ENCODE assay signal across 18 cellular contexts in genomic region chr4:87865288-87865687, GRCh38. TPM values are rescaled to one million over a fixed set of nuclear protein-coding genes. Genes with fewer than 3 reads are reported as not detected.
A peak's percentile ranks its signal among the peaks of the same experiment; 100 is the strongest.
DNase-seq lines count a peak whose midpoint lies in the region; TF ChIP-seq lines count a peak whose summit lies in the region.
"Had no signal": no experiment of that assay in that cellular context is flagged by ENCODE, and none has a peak within 500 bp of the region (broad histone marks: within the 10 kb centered on the region; RNA-seq: fewer than 3 reads in every experiment).

No MANE protein-coding gene starts in this region.

- H3K36me3 Mint-ChIP-seq in H9 (ENCODE audit: insufficient read depth in 1 of 3, low read depth in 3 of 3), result peaks cover 4 to 26% (median 10%) of the 10 kb centered on the region in 3 experiments
- H3K36me3 Mint-ChIP-seq: memory B cell; stimulated activated naive B cell treated with anti-CD40 and anti-IgM and Interleukin-4, amounts not matched to agents 10 μg/mL and 1 μg/mL and 100 μg/mL, for 72 hours had no signal

- H3K79me2 ChIP-seq in H9 (ENCODE audit: insufficient read depth, low read length) (no peaks in the 10 kb centered on the region), trophoblast cell (ENCODE audit: control insufficient read depth, insufficient read depth, low read length, poor library complexity) (no peaks in the 10 kb centered on the region)

- no peaks in the 10 kb centered on the region for H4K20me1 ChIP-seq in H9 (ENCODE audit: control insufficient read depth, insufficient read depth, insufficient read length)
- H4K20me1 ChIP-seq: BLaER1 had no signal

- no peak for DNase-seq in H9
- DNase-seq in SJSA1 (ENCODE audit: low read depth in 1 of 2, low spot score in 2 of 2), result peak in 1 of 2 experiments; percentile 69
- DNase-seq in trophoblast cell, result no peak
- no peak for DNase-seq in globus pallidus (ENCODE audit: low spot score)
- no peak for DNase-seq in middle frontal gyrus (ENCODE audit: extremely low spot score, low spot score)
- no peak for DNase-seq in Peyer's patch
- DNase-seq: amygdala; DMS79; IMR-90; NCI-H1048; stimulated activated naive B cell treated with anti-CD40 and anti-IgM and Interleukin-4, amounts not matched to agents 10 μg/mL and 1 μg/mL and 100 μg/mL, for 72 hours had no signal

- H4K91ac ChIP-seq in H9 (ENCODE audit: insufficient read length, low read depth, low read length) (no peak overlapping the region), trophoblast cell (ENCODE audit: low read depth, low read length) (no peak overlapping the region)

- H2BK5ac ChIP-seq in H9 (ENCODE audit: insufficient read length, low read length), result no peak overlapping the region
- H2BK5ac ChIP-seq in trophoblast cell (ENCODE audit: low read depth, low read length, poor library complexity), result peak overlapping the region; percentile 76

- no peak for TF ChIP-seq CTCF in H9 (conservative IDR thresholded peaks at IDR 0.05)
- TF ChIP-seq CTCF in Peyer's patch (IDR thresholded peaks at IDR 0.05), result no peak

- H3K4ac ChIP-seq in H9 (ENCODE audit: low read depth, low read length) (no peak overlapping the region), trophoblast cell (ENCODE audit: low read depth, low read length) (peak overlapping the region; percentile 75)

- H3K9me3 Mint-ChIP-seq in H9, result peaks cover 11 to 16% of the 10 kb centered on the region in 2 experiments
- H3K9me3 Mint-ChIP-seq: memory B cell; stimulated activated naive B cell treated with anti-CD40 and anti-IgM and Interleukin-4, amounts not matched to agents 10 μg/mL and 1 μg/mL and 100 μg/mL, for 72 hours had no signal

- no peak overlapping the region for H4K12ac ChIP-seq in trophoblast cell (ENCODE audit: low read depth, low read length)

- H2BK120ac ChIP-seq in H9 (ENCODE audit: low read depth, low read length, poor library complexity, severe bottlenecking) (no peak overlapping the region), trophoblast cell (ENCODE audit: insufficient read depth, low read length, poor library complexity) (no peak overlapping the region)

- H2BK15ac ChIP-seq in H9 (ENCODE audit: low read depth, low read length), result no peak overlapping the region

- H3K56ac ChIP-seq in H9 (ENCODE audit: insufficient read length, low read depth, low read length), result no peak overlapping the region

- H3T11ph ChIP-seq in H9 (ENCODE audit: low read length), result no peak overlapping the region

- peak overlapping the region; percentile 40 to 68 for H3K4me3 Mint-ChIP-seq in H9
- H3K4me3 Mint-ChIP-seq: memory B cell; stimulated activated naive B cell treated with anti-CD40 and anti-IgM and Interleukin-4, amounts not matched to agents 10 μg/mL and 1 μg/mL and 100 μg/mL, for 72 hours had no signal

- no peak overlapping the region for H3K9ac ChIP-seq in H9 (ENCODE audit: extremely low read depth, insufficient read length, low read length)
- no peak overlapping the region for H3K9ac ChIP-seq in iPS-15b (ENCODE audit: low read depth, low read length)
- no peak overlapping the region for H3K9ac ChIP-seq in trophoblast cell (ENCODE audit: low read length)
- H3K9ac ChIP-seq: BLaER1 had no signal

- H3K27ac ChIP-seq in H9 (ENCODE audit: insufficient read length, low read depth, low read length), result peak overlapping the region; percentile 86
- peak overlapping the region; percentile 93 for H3K27ac ChIP-seq in SJSA1
- H3K27ac ChIP-seq in trophoblast cell (ENCODE audit: low read depth, low read length), result peak overlapping the region; percentile 89
- no peak overlapping the region for H3K27ac ChIP-seq in Peyer's patch
- H3K27ac ChIP-seq: BLaER1 had no signal

- no peaks in the 10 kb centered on the region; the same call in 1 of the 2 replicates for H3K4me1 ChIP-seq in H9 (ENCODE audit: insufficient read depth, low read length)
- peaks cover 24% of the 10 kb centered on the region for H3K4me1 ChIP-seq in SJSA1 (replicated peaks)
- H3K4me1 ChIP-seq in iPS-15b (ENCODE audit: control insufficient read depth, insufficient read depth, low read length), result peaks cover 24% of the 10 kb centered on the region
- H3K4me1 ChIP-seq in trophoblast cell (ENCODE audit: control insufficient read depth in 1 of 2, insufficient read depth in 2 of 2, low read length in 2 of 2), result peaks cover 0 to 3% of the 10 kb centered on the region in 2 experiments
- no peaks in the 10 kb centered on the region for H3K4me1 ChIP-seq in Peyer's patch

- H3K27ac Mint-ChIP-seq in H9, result peak overlapping the region; percentile 98 to 99 (median 98)
- H3K27ac Mint-ChIP-seq: memory B cell; stimulated activated naive B cell treated with anti-CD40 and anti-IgM and Interleukin-4, amounts not matched to agents 10 μg/mL and 1 μg/mL and 100 μg/mL, for 72 hours had no signal

- no peak overlapping the region for H3K23ac ChIP-seq in H9 (ENCODE audit: insufficient read length, low read depth, low read length)
- H3K23ac ChIP-seq in trophoblast cell (ENCODE audit: low read length), result no peak overlapping the region

- no peak overlapping the region for H3K14ac ChIP-seq in H9 (ENCODE audit: insufficient read depth, low read length)
- no peak overlapping the region for H3K14ac ChIP-seq in trophoblast cell (ENCODE audit: low read length)

- H3K4me3 ChIP-seq in SJSA1, result no peak overlapping the region
- peak overlapping the region; percentile 34 for H3K4me3 ChIP-seq in iPS-15b (ENCODE audit: low read depth, low read length)
- no peak overlapping the region for H3K4me3 ChIP-seq in trophoblast cell (ENCODE audit: low read depth, low read length)
- no peak overlapping the region for H3K4me3 ChIP-seq in Peyer's patch
- H3K4me3 ChIP-seq: BLaER1, HAP-1 had no signal

- H2AK5ac ChIP-seq in H9 (ENCODE audit: insufficient read length, low read length) (no peak overlapping the region), trophoblast cell (ENCODE audit: low read length) (no peak overlapping the region)

- H3K4me2 ChIP-seq in H9 (ENCODE audit: insufficient read depth, insufficient read length, low read length) (peak overlapping the region; percentile 58), trophoblast cell (ENCODE audit: low read length) (no peak overlapping the region)

- WGBS in H9 (ENCODE audit: extremely low coverage, insufficient read length, low lambda C conversion rate), result no CpG with 5 or more reads among the region's 3 CpGs
- no CpG with 5 or more reads among the region's 3 CpGs for WGBS in trophoblast cell (ENCODE audit: extremely low coverage, insufficient coverage, insufficient read length)

- H3K27me3 ChIP-seq in H9 (ENCODE audit: insufficient read depth, low read length), result no peaks in the 10 kb centered on the region
- no peaks in the 10 kb centered on the region for H3K27me3 ChIP-seq in SJSA1 (replicated peaks)
- H3K27me3 ChIP-seq in iPS-15b (ENCODE audit: control insufficient read depth, insufficient read depth, low read length), result no peaks in the 10 kb centered on the region
- H3K27me3 ChIP-seq in trophoblast cell (ENCODE audit: insufficient read depth, low read length), result no peaks in the 10 kb centered on the region
- H3K27me3 ChIP-seq in Peyer's patch, result no peaks in the 10 kb centered on the region
- H3K27me3 ChIP-seq: BLaER1 had no signal

- no peak overlapping the region for H3K18ac ChIP-seq in H9 (ENCODE audit: insufficient read length, low read depth, low read length)
- H3K18ac ChIP-seq in trophoblast cell (ENCODE audit: low read length), result no peak overlapping the region

- H2AFZ ChIP-seq in H9 (ENCODE audit: low read length), result no peak overlapping the region
- no peak overlapping the region for H2AFZ ChIP-seq in trophoblast cell (ENCODE audit: insufficient read depth, low read length, poor library complexity)

- H3K36me3 ChIP-seq in SJSA1, result no peaks in the 10 kb centered on the region
- no peaks in the 10 kb centered on the region for H3K36me3 ChIP-seq in iPS-15b (ENCODE audit: control insufficient read depth, insufficient read depth, low read length)
- H3K36me3 ChIP-seq in trophoblast cell (ENCODE audit: control insufficient read depth in 1 of 2, insufficient read depth in 2 of 2, low read length in 2 of 2), result no peaks in the 10 kb centered on the region
- H3K36me3 ChIP-seq in Peyer's patch, result no peaks in the 10 kb centered on the region
- H3K36me3 ChIP-seq: BLaER1, HAP-1 had no signal

- no peak overlapping the region for H2BK20ac ChIP-seq in H9 (ENCODE audit: low read depth, low read length, poor library complexity, severe bottlenecking)

- H4K5ac ChIP-seq in H9 (ENCODE audit: insufficient read length, low read depth, low read length), result no peak overlapping the region

- no peaks in the 10 kb centered on the region for H3K9me3 ChIP-seq in H9 (ENCODE audit: control insufficient read depth, low read depth, low read length)
- no peaks in the 10 kb centered on the region for H3K9me3 ChIP-seq in SJSA1 (replicated peaks)
- H3K9me3 ChIP-seq in iPS-15b (ENCODE audit: control insufficient read depth, insufficient read depth, low read length), result no peaks in the 10 kb centered on the region
- no peaks in the 10 kb centered on the region for H3K9me3 ChIP-seq in trophoblast cell (ENCODE audit: insufficient read depth, low read depth, low read length)
- H3K9me3 ChIP-seq in Peyer's patch, result no peaks in the 10 kb centered on the region
- H3K9me3 ChIP-seq: HAP-1 had no signal

- H2BK12ac ChIP-seq in H9 (ENCODE audit: insufficient read length, low read depth, low read length), result no peak overlapping the region
- H2BK12ac ChIP-seq in trophoblast cell (ENCODE audit: low read length), result peak overlapping the region; percentile 66

- H3K27me3 Mint-ChIP-seq in H9 (ENCODE audit: low read depth), result no peaks in the 10 kb centered on the region

- H3K79me1 ChIP-seq in H9 (ENCODE audit: insufficient read depth, low read depth, low read length, poor library complexity, severe bottlenecking) (no peaks in the 10 kb centered on the region), trophoblast cell (ENCODE audit: low read length) (peaks cover 8% of the 10 kb centered on the region)

- H4K8ac ChIP-seq in H9 (replicated peaks; ENCODE audit: insufficient read length, low read depth, low read length), result no peak overlapping the region
- no peak overlapping the region for H4K8ac ChIP-seq in trophoblast cell (ENCODE audit: low read depth, low read length)

- H3K23me2 ChIP-seq in H9 (ENCODE audit: insufficient read length, low read depth, low read length, poor library complexity, severe bottlenecking), result no peaks in the 10 kb centered on the region

- TF ChIP-seq POLR2A in Peyer's patch (IDR thresholded peaks at IDR 0.05), result no peak

- peaks cover 38 to 47% of the 10 kb centered on the region in 2 experiments for H3K4me1 Mint-ChIP-seq in H9
- H3K4me1 Mint-ChIP-seq: memory B cell; stimulated activated naive B cell treated with anti-CD40 and anti-IgM and Interleukin-4, amounts not matched to agents 10 μg/mL and 1 μg/mL and 100 μg/mL, for 72 hours had no signal

RNA-seq across cellular contexts. Expression of gene MEPE, which starts 32.5 kb away (rescaled TPM):
- total RNA-seq in H9 (2021) (not detected in 2 replicates), Peyer's patch (not detected)
- total RNA-seq in SJSA1 (2014; rRNA removed; shearing (Covaris generic)), result 0.24 TPM in 1 of 2 replicates, not detected in the other
- not detected in 2 replicates for polyA plus RNA-seq in trophoblast cell (2013)
- total RNA-seq: activated CD8-positive, alpha-beta memory T cell treated with anti-CD3 and anti-CD28 coated beads for 36 hours; dermis microvascular lymphatic vessel endothelial cell; IMR-90; ureter had no signal
- polyA plus RNA-seq: IMR-90 had no signal

Comparison
In these comparisons a context has a peak if more than half of its experiments do, and no peak if none do; other contexts are left out.
1. H3K27ac ChIP-seq: peak in H9 (single experiment), SJSA1 (single experiment) and trophoblast cell (single experiment); none in Peyer's patch (0 of 4).